8 cellular contexts compared by ENCODE assay signal in the genomic region with DNA sequence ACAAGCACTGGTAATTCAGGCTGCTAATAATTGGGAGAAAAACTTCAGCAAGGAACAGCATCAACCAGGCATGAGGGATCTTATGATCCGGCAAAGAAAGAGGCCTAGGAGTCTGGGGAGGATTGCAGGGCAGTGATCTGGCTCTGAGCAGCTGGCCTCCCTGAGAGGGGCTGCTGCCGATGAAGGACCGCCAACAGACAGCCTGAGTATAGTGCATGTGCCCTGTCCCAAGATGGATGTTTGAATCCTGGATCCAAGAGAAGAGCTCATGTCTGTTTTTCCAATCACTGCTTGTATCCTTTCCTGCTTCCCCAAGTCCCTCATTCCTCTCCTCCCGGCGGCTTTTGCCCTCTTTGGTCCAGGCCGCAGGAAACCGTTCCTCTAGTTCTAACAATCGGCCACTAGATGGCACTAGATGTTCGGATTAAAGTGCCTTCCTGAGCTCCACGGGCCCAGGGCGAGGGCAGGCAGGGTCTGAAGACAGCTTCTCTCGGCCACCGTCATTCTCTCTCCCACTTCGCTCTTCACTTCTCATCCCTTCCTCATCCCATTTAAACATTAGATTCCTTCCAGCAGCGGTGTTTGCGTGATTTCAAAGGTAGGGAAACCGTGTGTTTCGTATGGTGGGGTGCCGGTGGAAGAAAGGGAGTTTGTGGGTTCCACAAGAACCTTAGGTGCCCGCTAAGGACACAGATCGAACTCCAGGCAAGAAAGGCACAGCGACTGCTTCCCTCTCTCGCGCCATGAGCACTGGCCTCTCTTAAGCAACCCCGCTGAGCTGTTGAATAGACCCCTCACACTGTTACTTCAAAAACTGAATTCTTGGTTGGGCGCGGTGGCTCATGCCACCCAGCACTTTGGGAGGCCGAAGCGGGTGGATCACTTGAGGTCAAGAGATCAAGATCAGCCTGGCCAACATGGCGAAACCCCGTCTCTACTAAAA.
DNase-seq lines count a peak whose midpoint lies in the region; ATAC-seq, FAIRE-seq and TF ChIP-seq lines count a peak whose summit lies in the region.

No MANE protein-coding gene starts in this region.

- no peaks in the 10 kb centered on the region for H3K27me3 ChIP-seq in CD4-positive, CD25-positive, alpha-beta regulatory T cell (ENCODE audit: control insufficient read depth, insufficient read depth, low read length)
- H3K27me3 ChIP-seq in H1 (replicated peaks in 1 of 4; ENCODE audit: control insufficient read depth in 3 of 4, extremely low read depth in 1 of 4, insufficient read depth in 3 of 4, low read length in 3 of 4) = no peaks in the 10 kb centered on the region
- H3K27me3 ChIP-seq in mesendoderm (ENCODE audit: insufficient read depth, low read length, poor library complexity) = no peaks in the 10 kb centered on the region

- H3K9me3 ChIP-seq in CD4-positive, CD25-positive, alpha-beta regulatory T cell (ENCODE audit: control insufficient read depth in 2 of 2, low read length in 2 of 2) = no peaks in the 10 kb centered on the region
- no peaks in the 10 kb centered on the region for H3K9me3 ChIP-seq in H1 (ENCODE audit: insufficient read depth in 2 of 2, low read depth in 1 of 2, low read length in 1 of 2)

- H3K18ac ChIP-seq in H1 (ENCODE audit: extremely low read depth, low read length) = 0 out of 2 replicates have a peak overlapping the region, but pooled peaks have one; percentile 2
- no peak overlapping the region for H3K18ac ChIP-seq in mesendoderm (ENCODE audit: low read length)

- H3K4me3 Mint-ChIP-seq in CD4-positive, CD25-positive, alpha-beta regulatory T cell = no peak overlapping the region
- H3K4me3 Mint-ChIP-seq in stimulated activated effector memory CD8-positive, alpha-beta T cell treated with anti-CD3 and anti-CD28 coated beads, Interleukin-12 subunit alpha, Interleukin-12 subunit beta, amount 100 ng/mL, for 72 hours = no peak overlapping the region

- peak; percentile 90 for FAIRE-seq in H1 (lab: Jason Lieb, UNC)

- H4K8ac ChIP-seq in H1 (ENCODE audit: extremely low read depth, insufficient read depth, low read length) = no peak overlapping the region
- no peak overlapping the region for H4K8ac ChIP-seq in mesendoderm (ENCODE audit: low read depth, low read length)

- H2BK20ac ChIP-seq in H1 (ENCODE audit: low read length) = no peak overlapping the region

- no peaks in the 10 kb centered on the region for H3K36me3 ChIP-seq in CD4-positive, CD25-positive, alpha-beta regulatory T cell (ENCODE audit: control insufficient read depth, insufficient read depth, low read length)
- H3K36me3 ChIP-seq in H1 (ENCODE audit: control insufficient read depth in 2 of 4, insufficient read depth in 4 of 4, low read length in 3 of 4) (no peaks in the 10 kb centered on the region), mesendoderm (ENCODE audit: control insufficient read depth, insufficient read depth, low read length) (no peaks in the 10 kb centered on the region)

- H3K4me3 ChIP-seq in CD4-positive, CD25-positive, alpha-beta regulatory T cell (ENCODE audit: low read depth, low read length) = no peak overlapping the region
- H3K4me3 ChIP-seq in H1 (ENCODE audit: extremely low read depth in 1 of 4, insufficient read depth in 2 of 4, low read depth in 3 of 4, low read length in 4 of 4) = peak overlapping the region in 1 of 4 experiments; percentile 26; a peak in 1 of 8 replicates
- no peak overlapping the region for H3K4me3 ChIP-seq in mesendoderm (ENCODE audit: low read length)

- no peak overlapping the region for H2AK5ac ChIP-seq in H1 (ENCODE audit: low read depth, low read length)
- H2AK5ac ChIP-seq in mesendoderm (ENCODE audit: low read length) = no peak overlapping the region

- H3K4me1 ChIP-seq in CD4-positive, CD25-positive, alpha-beta regulatory T cell (ENCODE audit: control insufficient read depth, insufficient read depth, low read length, poor library complexity, severe bottlenecking) = peaks cover 5% of the 10 kb centered on the region
- no peaks in the 10 kb centered on the region; a peak in 1 of 7 replicates for H3K4me1 ChIP-seq in H1 (replicated peaks in 1 of 4; ENCODE audit: control insufficient read depth in 3 of 4, insufficient read depth in 4 of 4, low read length in 3 of 4)
- H3K4me1 ChIP-seq in mesendoderm (ENCODE audit: control insufficient read depth, low read depth, low read length) = no peaks in the 10 kb centered on the region

- no peaks in the 10 kb centered on the region for H3K79me1 ChIP-seq in H1 (ENCODE audit: low read depth, low read length)
- no peaks in the 10 kb centered on the region for H3K79me1 ChIP-seq in mesendoderm (ENCODE audit: low read length)

- WGBS in H1 (ENCODE audit: extremely low coverage in 1 of 2, insufficient coverage in 1 of 2, insufficient read length in 1 of 2, insufficient replicate concordance in 2 of 2, low coverage in 1 of 2, low lambda C conversion rate in 2 of 2, missing lambda C conversion rate in 1 of 2), 2 experiments = 49% methylated on average over 31 of the region's 31 CpGs; no CpG with 5 or more reads in 1 of the 2 experiments
- no CpG with 5 or more reads among the region's 31 CpGs for WGBS in mesendoderm (ENCODE audit: extremely low coverage, insufficient coverage, low lambda C conversion rate)

- CTCF ChIA-PET in H1 (lab: Charles Lee; ENCODE audit: partially characterized antibody) = interaction anchor here (0.6 to 6.0 kb wide), 62 partner anchors 8 to 1070 kb away, joined by 3 to 68 read pairs (median 4); no protein-coding TSS in a partner anchor

- POLR2A ChIA-PET in H1 (lab: Charles Lee; ENCODE audit: partially characterized antibody) = no interaction called here

- no peak for TF ChIP-seq EP300 in H1 (IDR thresholded peaks at IDR 0.05; ENCODE audit: borderline replicate concordance in 1 of 2, low read depth in 2 of 2, low read length in 2 of 2)

- H4K91ac ChIP-seq in H1 (replicated peaks; ENCODE audit: insufficient read length, low read length) = no peak overlapping the region

- peaks cover 0 to 2% (median 0%) of the 10 kb centered on the region in 7 donors for H3K9me3 Mint-ChIP-seq in CD4-positive, CD25-positive, alpha-beta regulatory T cell
- H3K9me3 Mint-ChIP-seq in stimulated activated effector memory CD8-positive, alpha-beta T cell treated with anti-CD3 and anti-CD28 coated beads, Interleukin-12 subunit alpha, Interleukin-12 subunit beta, amount 100 ng/mL, for 72 hours = no peaks in the 10 kb centered on the region

- H4K20me1 ChIP-seq in H1 (replicated peaks in 1 of 2; ENCODE audit: control insufficient read depth in 1 of 2, insufficient read depth in 2 of 2, low read length in 2 of 2) = no peaks in the 10 kb centered on the region

- peak in 2 of 3 donors; percentile 28 to 57 for DNase-seq in CD4-positive, CD25-positive, alpha-beta regulatory T cell
- DNase-seq in NCI-H226 (peak; percentile 56), H1 (ENCODE audit: low read depth in 1 of 2, low spot score in 2 of 2) (peak; percentile 56 to 84), mesendoderm (peak; percentile 91)
- DNase-seq in activated CD4-positive, alpha-beta T cell treated with anti-CD3 and anti-CD28 coated beads for 1 hour = peak; percentile 13
- peak in 1 of 2 donors; percentile 65 for DNase-seq in stimulated activated effector memory CD8-positive, alpha-beta T cell treated with anti-CD3 and anti-CD28 coated beads, Interleukin-12 subunit alpha, Interleukin-12 subunit beta, amount 100 ng/mL, for 72 hours (ENCODE audit: low spot score in 2 of 2)

- H4K5ac ChIP-seq in H1 (ENCODE audit: insufficient read length, low read depth, low read length) = no peak overlapping the region
- H4K5ac ChIP-seq in mesendoderm (ENCODE audit: low read length) = no peak overlapping the region

- no peaks in the 10 kb centered on the region for H3K23me2 ChIP-seq in H1 (ENCODE audit: low read depth, low read length)

- no peaks in the 10 kb centered on the region for H3K27me3 Mint-ChIP-seq in CD4-positive, CD25-positive, alpha-beta regulatory T cell

- no peak overlapping the region for H3K23ac ChIP-seq in H1 (ENCODE audit: insufficient read length)
- no peak overlapping the region for H3K23ac ChIP-seq in mesendoderm (ENCODE audit: low read length)

- peak overlapping the region; percentile 71; the same call in 1 of the 2 replicates for H2AFZ ChIP-seq in H1 (ENCODE audit: low read length)

- H3K4ac ChIP-seq in H1 (replicated peaks; ENCODE audit: insufficient read length, low read depth, low read length) = no peak overlapping the region
- H3K4ac ChIP-seq in mesendoderm (ENCODE audit: low read depth, low read length) = no peak overlapping the region

- H2BK12ac ChIP-seq in H1 (ENCODE audit: low read depth, low read length) = no peak overlapping the region

- TF ChIP-seq POLR2A in H1 (IDR thresholded peaks at IDR 0.05; ENCODE audit: control extremely low read depth in 1 of 2, low read depth in 2 of 2, low read length in 2 of 2) = no peak

- H3K79me2 ChIP-seq in H1 (ENCODE audit: control insufficient read depth in 1 of 2, insufficient read depth in 2 of 2, low read length in 2 of 2) (no peaks in the 10 kb centered on the region), mesendoderm (ENCODE audit: control insufficient read depth, insufficient read depth, low read length) (no peaks in the 10 kb centered on the region)

- no peak overlapping the region for H2BK15ac ChIP-seq in H1 (ENCODE audit: low read length)
- no peak overlapping the region for H2BK15ac ChIP-seq in mesendoderm (replicated peaks; ENCODE audit: low read depth)

- H2BK120ac ChIP-seq in H1 (replicated peaks; ENCODE audit: low read depth, low read length) (no peak overlapping the region), mesendoderm (ENCODE audit: low read depth, low read length) (no peak overlapping the region)

- peaks cover 0 to 4% (median 2%) of the 10 kb centered on the region in 4 donors for H3K4me1 Mint-ChIP-seq in CD4-positive, CD25-positive, alpha-beta regulatory T cell
- peaks cover 8% of the 10 kb centered on the region for H3K4me1 Mint-ChIP-seq in stimulated activated effector memory CD8-positive, alpha-beta T cell treated with anti-CD3 and anti-CD28 coated beads, Interleukin-12 subunit alpha, Interleukin-12 subunit beta, amount 100 ng/mL, for 72 hours

- TF ChIP-seq CTCF in H1 (IDR thresholded peaks at IDR 0.05; ENCODE audit: control extremely low read depth in 1 of 3, insufficient read depth in 1 of 3, low read depth in 1 of 3, low read length in 3 of 3) = peak; percentile 50 to 83 (median 82)

- H2BK5ac ChIP-seq in H1 (ENCODE audit: low read depth, low read length) (no peak overlapping the region), mesendoderm (ENCODE audit: low read length) (no peak overlapping the region)

- H3K27ac Mint-ChIP-seq in CD4-positive, CD25-positive, alpha-beta regulatory T cell = no peak overlapping the region
- H3K27ac Mint-ChIP-seq in stimulated activated effector memory CD8-positive, alpha-beta T cell treated with anti-CD3 and anti-CD28 coated beads, Interleukin-12 subunit alpha, Interleukin-12 subunit beta, amount 100 ng/mL, for 72 hours = no peak overlapping the region

- no peak overlapping the region for H3K27ac ChIP-seq in CD4-positive, CD25-positive, alpha-beta regulatory T cell (ENCODE audit: insufficient read depth, low read length, poor library complexity, severe bottlenecking)
- H3K27ac ChIP-seq in H1 (ENCODE audit: low read depth, low read length) (no peak overlapping the region), mesendoderm (ENCODE audit: low read depth, low read length) (no peak overlapping the region)

- no peaks in the 10 kb centered on the region for H3K36me3 Mint-ChIP-seq in CD4-positive, CD25-positive, alpha-beta regulatory T cell
- no peaks in the 10 kb centered on the region for H3K36me3 Mint-ChIP-seq in stimulated activated effector memory CD8-positive, alpha-beta T cell treated with anti-CD3 and anti-CD28 coated beads, Interleukin-12 subunit alpha, Interleukin-12 subunit beta, amount 100 ng/mL, for 72 hours

- H3K14ac ChIP-seq in H1 (ENCODE audit: insufficient read length) = no peak overlapping the region

- H3K56ac ChIP-seq in H1 (replicated peaks; ENCODE audit: insufficient read length, low read depth, low read length) (no peak overlapping the region), mesendoderm (ENCODE audit: low read length) (peak overlapping the region; percentile 56)

- no peak for ATAC-seq in CD4-positive, CD25-positive, alpha-beta regulatory T cell (ENCODE audit: low read depth in 2 of 2)
- ATAC-seq in GM19023 (IDR thresholded peaks at IDR 0.05; ENCODE audit: unreplicated experiment) (peak; percentile 91), HG03196 (IDR thresholded peaks at IDR 0.05; ENCODE audit: unreplicated experiment) (peak; percentile 82)
- peak; percentile 61 for ATAC-seq in stimulated activated effector memory CD8-positive, alpha-beta T cell treated with anti-CD3 and anti-CD28 coated beads, Interleukin-12 subunit alpha, Interleukin-12 subunit beta, amount 100 ng/mL, for 72 hours

- H3K9ac ChIP-seq in H1 (replicated peaks in 1 of 4; ENCODE audit: extremely low read depth in 1 of 4, low read depth in 3 of 4, low read length in 3 of 4) = no peak overlapping the region
- no peak overlapping the region for H3K9ac ChIP-seq in mesendoderm (ENCODE audit: low read length)

- TF ChIP-seq RAD21 in H1 (IDR thresholded peaks at IDR 0.05 in 1 of 2, conservative IDR thresholded peaks at IDR 0.05 in 1 of 2; ENCODE audit: low read depth in 2 of 2, low read length in 2 of 2) = peak; percentile 87 to 93

- H3K4me2 ChIP-seq in H1 (ENCODE audit: insufficient read depth in 1 of 2, low read depth in 2 of 2, low read length in 2 of 2) = peak overlapping the region in 1 of 2 experiments; percentile 36; a peak in 2 of 4 replicates
- no peak overlapping the region for H3K4me2 ChIP-seq in mesendoderm (ENCODE audit: low read length)

Comparison
In these comparisons a context has a peak if more than half of its experiments do, and no peak if none do; other contexts are left out.
1. ATAC-seq: peak in GM19023 (single experiment), HG03196 (single experiment) and stimulated activated effector memory CD8-positive, alpha-beta T cell treated with anti-CD3 and anti-CD28 coated beads, Interleukin-12 subunit alpha, Interleukin-12 subunit beta, amount 100 ng/mL, for 72 hours (single experiment); none in CD4-positive, CD25-positive, alpha-beta regulatory T cell (0 of 2).